In genomic region chr19:43765109-43765876, GRCh38 we compare ENCODE assay signal across 9 cellular contexts. TPM values are rescaled to one million over a fixed set of nuclear protein-coding genes. Genes with fewer than 3 reads are reported as not detected.
DNase-seq lines count a peak whose midpoint lies in the region; ATAC-seq and TF ChIP-seq lines count a peak whose summit lies in the region.
"Had no signal": no experiment of that assay in that cellular context is flagged by ENCODE, and none has a peak within 500 bp of the region (broad histone marks: within the 10 kb centered on the region; RNA-seq: fewer than 3 reads in every experiment).

No MANE protein-coding gene starts in this region.

- no peaks in the 10 kb centered on the region for H3K9me3 Mint-ChIP-seq in activated T-cell treated with anti-CD3 and anti-CD28 coated beads, Interleukin-2, amount 50 U/mL, for 4 hours

- in situ Hi-C loops in GM13976 (cut with MboI; ENCODE audit: low sequenced_read_pairs, unreplicated experiment), result no loop called here

- DNase-seq in GM13976 (ENCODE audit: low spot score) (peak; percentile 72), NOMO-1 treated with dmso at 0.1 percent for 144 hours (lab: John Stamatoyannopoulos, UW; ENCODE audit: unreplicated experiment) (peak; percentile 86), foreskin melanocyte (peak; percentile 91), NCI-H2081 (lab: John Stamatoyannopoulos, UW) (no peak), NCI-H82 (lab: John Stamatoyannopoulos, UW) (no peak)
- DNase-seq in activated T-cell treated with anti-CD3 and anti-CD28 coated beads, Interleukin-2, amount 50 U/mL, for 4 hours, result peak; percentile 64
- peak; percentile 75 to 86 (median 85) for DNase-seq in stimulated activated CD4-positive, alpha-beta T cell treated with anti-CD3 and anti-CD28 coated beads, Interleukin-12 subunit alpha, Interleukin-12 subunit beta, amount 100 ng/mL, for 48 hours (ENCODE audit: low read depth in 2 of 3, low spot score in 1 of 3)

- H3K4me3 Mint-ChIP-seq in activated T-cell treated with anti-CD3 and anti-CD28 coated beads, Interleukin-2, amount 50 U/mL, for 4 hours, result peak overlapping the region; percentile 67

- H3K4me1 Mint-ChIP-seq in activated T-cell treated with anti-CD3 and anti-CD28 coated beads, Interleukin-2, amount 50 U/mL, for 4 hours (ENCODE audit: low read depth), result peaks cover 65% of the 10 kb centered on the region

- H3K27me3 Mint-ChIP-seq in activated T-cell treated with anti-CD3 and anti-CD28 coated beads, Interleukin-2, amount 50 U/mL, for 4 hours (ENCODE audit: low read depth), result no peaks in the 10 kb centered on the region

- peaks cover 28% of the 10 kb centered on the region for H3K36me3 Mint-ChIP-seq in activated T-cell treated with anti-CD3 and anti-CD28 coated beads, Interleukin-2, amount 50 U/mL, for 4 hours (ENCODE audit: insufficient read depth)

- no peak for TF ChIP-seq CTCF in GM13976 (IDR thresholded peaks at IDR 0.05; ENCODE audit: borderline replicate concordance, control extremely low read depth, extremely low read depth, insufficient read depth, missing control alignments)

- peak; percentile 70 for ATAC-seq in HG02642 (IDR thresholded peaks at IDR 0.05; ENCODE audit: poor library complexity, unreplicated experiment)
- ATAC-seq in activated T-cell treated with anti-CD3 and anti-CD28 coated beads, Interleukin-2, amount 50 U/mL, for 4 hours, result peak; percentile 88

RNA-seq across cellular contexts. Expression of gene SMG9, which starts 10.5 kb away (rescaled TPM):
- 100 to 1,000 TPM; 102 to 114 (median 109) TPM for total RNA-seq in activated T-cell treated with anti-CD3 and anti-CD28 coated beads, Interleukin-2, amount 50 U/mL, for 4 hours

RNA-seq across cellular contexts. Expression of gene KCNN4, which starts 15.5 kb away (rescaled TPM):
- total RNA-seq in activated T-cell treated with anti-CD3 and anti-CD28 coated beads, Interleukin-2, amount 50 U/mL, for 4 hours, result 100 to 1,000 TPM in 1 of 3 donors, 10 to 100 TPM in 2; 90.6 to 123 (median 94.7) TPM

RNA-seq across cellular contexts. Expression of gene LYPD5, which starts 37.0 kb away (rescaled TPM):
- total RNA-seq in activated T-cell treated with anti-CD3 and anti-CD28 coated beads, Interleukin-2, amount 50 U/mL, for 4 hours, result under 1 TPM in 2 of 3 donors, not detected in 1; 0.53 to 0.87 TPM

RNA-seq across cellular contexts. Expression of gene IRGC, which starts 49.4 kb away (rescaled TPM):
- total RNA-seq in activated T-cell treated with anti-CD3 and anti-CD28 coated beads, Interleukin-2, amount 50 U/mL, for 4 hours, result not detected
- total RNA-seq: dermis microvascular lymphatic vessel endothelial cell had no signal

Comparison
In these comparisons a context has a peak if more than half of its experiments do, and no peak if none do; other contexts are left out.
1. DNase-seq: peak in GM13976 (single experiment), NOMO-1 treated with dmso at 0.1 percent for 144 hours (single experiment), activated T-cell treated with anti-CD3 and anti-CD28 coated beads, Interleukin-2, amount 50 U/mL, for 4 hours (single experiment), foreskin melanocyte (single experiment) and stimulated activated CD4-positive, alpha-beta T cell treated with anti-CD3 and anti-CD28 coated beads, Interleukin-12 subunit alpha, Interleukin-12 subunit beta, amount 100 ng/mL, for 48 hours (3 of 3); none in NCI-H2081 (0 of 2) and NCI-H82 (single experiment).